ENCODE assay signal across 23 cellular contexts in the genomic region with DNA sequence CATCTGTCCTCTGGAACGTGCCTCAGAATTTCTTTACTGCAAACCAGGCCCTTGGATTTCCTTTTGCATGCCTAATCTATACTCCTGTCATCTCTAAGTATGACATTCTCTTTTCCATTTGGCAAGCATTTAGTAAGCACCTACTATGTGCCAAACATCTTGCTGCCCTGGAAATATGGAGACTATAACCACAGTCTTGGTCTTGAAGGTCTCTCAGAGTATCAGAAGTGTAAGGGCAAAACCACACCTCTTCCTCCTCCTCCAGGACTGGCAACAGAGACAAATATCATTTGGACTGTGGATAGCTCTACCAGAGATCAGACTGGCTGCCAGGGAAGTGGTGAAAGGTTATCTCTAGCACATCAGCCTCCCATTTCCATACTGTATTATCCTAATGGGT. TPM values are rescaled to one million over a fixed set of nuclear protein-coding genes. Genes with fewer than 3 reads are reported as not detected.
A peak's percentile ranks its signal among the peaks of the same experiment; 100 is the strongest.
DNase-seq lines count a peak whose midpoint lies in the region; ATAC-seq and FAIRE-seq lines count a peak whose summit lies in the region.
"Had no signal": no experiment of that assay in that cellular context is flagged by ENCODE, and none has a peak within 500 bp of the region (broad histone marks: within the 10 kb centered on the region; RNA-seq: fewer than 3 reads in every experiment).

No MANE protein-coding gene starts in this region.

- H3K4me1 Mint-ChIP-seq in activated CD4-positive, alpha-beta memory T cell treated with anti-CD3 and anti-CD28 coated beads for 36 hours (ENCODE audit: low read depth): peaks cover 81% of the 10 kb centered on the region
- H3K4me1 Mint-ChIP-seq in activated CD4-positive, alpha-beta memory T cell treated with anti-CD3 and anti-CD28 coated beads, Interleukin-2, amount 10 ng/mL, durations not matched to agents 7 days and 5 days: peaks cover 66% of the 10 kb centered on the region
- H3K4me1 Mint-ChIP-seq in central memory CD8-positive, alpha-beta T cell: peaks cover 70% of the 10 kb centered on the region
- peaks cover 57 to 75% of the 10 kb centered on the region in 2 donors for H3K4me1 Mint-ChIP-seq in stimulated activated naive B cell treated with anti-CD40 and anti-IgM and Interleukin-4, amounts not matched to agents 10 μg/mL and 1 μg/mL and 100 μg/mL, for 72 hours

- H3K4me3 ChIP-seq in MG63: no peak overlapping the region
- H3K4me3 ChIP-seq: Peyer's patch, sigmoid colon, thyroid gland had no signal

- no peaks in the 10 kb centered on the region for H3K27me3 Mint-ChIP-seq in activated CD4-positive, alpha-beta memory T cell treated with anti-CD3 and anti-CD28 coated beads for 36 hours
- no peaks in the 10 kb centered on the region for H3K27me3 Mint-ChIP-seq in activated CD4-positive, alpha-beta memory T cell treated with anti-CD3 and anti-CD28 coated beads, Interleukin-2, amount 10 ng/mL, durations not matched to agents 7 days and 5 days
- no peaks in the 10 kb centered on the region for H3K27me3 Mint-ChIP-seq in central memory CD8-positive, alpha-beta T cell
- no peaks in the 10 kb centered on the region for H3K27me3 Mint-ChIP-seq in stimulated activated naive B cell treated with anti-CD40 and anti-IgM and Interleukin-4, amounts not matched to agents 10 μg/mL and 1 μg/mL and 100 μg/mL, for 72 hours
- H3K27me3 Mint-ChIP-seq: CD8-positive, alpha-beta memory T cell had no signal

- peak overlapping the region; percentile 52 for H3K27ac Mint-ChIP-seq in activated CD4-positive, alpha-beta memory T cell treated with anti-CD3 and anti-CD28 coated beads for 36 hours
- H3K27ac Mint-ChIP-seq in activated CD4-positive, alpha-beta memory T cell treated with anti-CD3 and anti-CD28 coated beads, Interleukin-2, amount 10 ng/mL, durations not matched to agents 7 days and 5 days: no peak overlapping the region
- peak overlapping the region; percentile 14 for H3K27ac Mint-ChIP-seq in central memory CD8-positive, alpha-beta T cell (ENCODE audit: low read depth)
- peak overlapping the region; percentile 51 for H3K27ac Mint-ChIP-seq in stimulated activated naive B cell treated with anti-CD40 and anti-IgM and Interleukin-4, amounts not matched to agents 10 μg/mL and 1 μg/mL and 100 μg/mL, for 72 hours
- H3K27ac Mint-ChIP-seq: progenitor cell of endocrine pancreas had no signal

- POLR2A ChIA-PET in activated CD4-positive, alpha-beta memory T cell treated with anti-CD3 and anti-CD28 coated beads for 36 hours (lab: Charles Lee): no interaction called here
- POLR2A ChIA-PET in activated CD4-positive, alpha-beta memory T cell treated with anti-CD3 and anti-CD28 coated beads, Interleukin-2, amount 10 ng/mL, durations not matched to agents 7 days and 5 days (lab: Charles Lee): interaction anchor here (1.5 kb wide), 1 partner anchor 92 kb away, joined by 3 read pairs; no protein-coding TSS in a partner anchor

- ATAC-seq in central memory CD8-positive, alpha-beta T cell (replicated peaks; ENCODE audit: extremely low read depth, poor library complexity, severe bottlenecking): no peak
- no peak for ATAC-seq in stimulated activated naive B cell treated with anti-CD40 and anti-IgM and Interleukin-4, amounts not matched to agents 10 μg/mL and 1 μg/mL and 100 μg/mL, for 72 hours (replicated peaks)
- ATAC-seq in GM21447 (IDR thresholded peaks at IDR 0.05; ENCODE audit: unreplicated experiment): no peak

- DNase-seq in activated CD4-positive, alpha-beta memory T cell treated with anti-CD3 and anti-CD28 coated beads for 36 hours: no peak
- no peak for DNase-seq in activated CD4-positive, alpha-beta memory T cell treated with anti-CD3 and anti-CD28 coated beads, Interleukin-2, amount 10 ng/mL, durations not matched to agents 7 days and 5 days
- no peak for DNase-seq in HTR-8/SVneo (ENCODE audit: insufficient read length, low spot score)
- no peak for DNase-seq in central memory CD8-positive, alpha-beta T cell (ENCODE audit: low spot score in 2 of 2)
- no peak for DNase-seq in stimulated activated naive B cell treated with anti-CD40 and anti-IgM and Interleukin-4, amounts not matched to agents 10 μg/mL and 1 μg/mL and 100 μg/mL, for 72 hours
- no peak for DNase-seq in OCI-M1 (lab: John Stamatoyannopoulos, UW)
- no peak for DNase-seq in MG63
- DNase-seq: activated CD4-positive, CD25-positive, alpha-beta regulatory T cell; CD8-positive, alpha-beta memory T cell; cerebellar nuclear complex; DMS153; H7; NCI-H1092 treated with DMSO at 0.1 percent for 48 hours; NCI-H2029; NCI-H526 treated with DMSO at 0.1 percent for 48 hours; Peyer's patch; SHP77 treated with DMSO at 0.1 percent for 48 hours; sigmoid colon; stimulated activated naive CD4-positive, alpha-beta T cell; SW 1271; thyroid gland had no signal

- no peaks in the 10 kb centered on the region for H3K36me3 ChIP-seq in MG63
- H3K36me3 ChIP-seq: Peyer's patch, sigmoid colon, thyroid gland had no signal

- no peaks in the 10 kb centered on the region for H3K27me3 ChIP-seq in MG63
- H3K27me3 ChIP-seq: Peyer's patch, sigmoid colon, thyroid gland had no signal

- H3K9me3 Mint-ChIP-seq in activated CD4-positive, alpha-beta memory T cell treated with anti-CD3 and anti-CD28 coated beads for 36 hours: no peaks in the 10 kb centered on the region
- H3K9me3 Mint-ChIP-seq in activated CD4-positive, alpha-beta memory T cell treated with anti-CD3 and anti-CD28 coated beads, Interleukin-2, amount 10 ng/mL, durations not matched to agents 7 days and 5 days: no peaks in the 10 kb centered on the region
- H3K9me3 Mint-ChIP-seq in central memory CD8-positive, alpha-beta T cell: no peaks in the 10 kb centered on the region
- peaks cover 0 to 1% of the 10 kb centered on the region in 2 donors for H3K9me3 Mint-ChIP-seq in stimulated activated naive B cell treated with anti-CD40 and anti-IgM and Interleukin-4, amounts not matched to agents 10 μg/mL and 1 μg/mL and 100 μg/mL, for 72 hours
- H3K9me3 Mint-ChIP-seq: CD8-positive, alpha-beta memory T cell had no signal

- peak; percentile 16 for FAIRE-seq in HTR-8/SVneo (lab: Jason Lieb, UNC)

- H3K9me3 ChIP-seq in MG63: no peaks in the 10 kb centered on the region
- H3K9me3 ChIP-seq: Peyer's patch, sigmoid colon, thyroid gland had no signal

- peaks cover 36% of the 10 kb centered on the region for H3K36me3 Mint-ChIP-seq in activated CD4-positive, alpha-beta memory T cell treated with anti-CD3 and anti-CD28 coated beads for 36 hours
- H3K36me3 Mint-ChIP-seq in activated CD4-positive, alpha-beta memory T cell treated with anti-CD3 and anti-CD28 coated beads, Interleukin-2, amount 10 ng/mL, durations not matched to agents 7 days and 5 days (ENCODE audit: low read depth): peaks cover 46% of the 10 kb centered on the region
- peaks cover 9% of the 10 kb centered on the region for H3K36me3 Mint-ChIP-seq in central memory CD8-positive, alpha-beta T cell (ENCODE audit: insufficient read depth)
- H3K36me3 Mint-ChIP-seq in stimulated activated naive B cell treated with anti-CD40 and anti-IgM and Interleukin-4, amounts not matched to agents 10 μg/mL and 1 μg/mL and 100 μg/mL, for 72 hours: peaks cover 51 to 66% of the 10 kb centered on the region in 2 donors

- CTCF ChIA-PET in activated CD4-positive, alpha-beta memory T cell treated with anti-CD3 and anti-CD28 coated beads for 36 hours (lab: Charles Lee): no interaction called here
- CTCF ChIA-PET in activated CD4-positive, alpha-beta memory T cell treated with anti-CD3 and anti-CD28 coated beads, Interleukin-2, amount 10 ng/mL, durations not matched to agents 7 days and 5 days (lab: Charles Lee): interaction anchor here (1.2 kb wide), 1 partner anchor 13 kb away, joined by 4 read pairs; no protein-coding TSS in a partner anchor

- no peak overlapping the region for H3K4me3 Mint-ChIP-seq in activated CD4-positive, alpha-beta memory T cell treated with anti-CD3 and anti-CD28 coated beads for 36 hours
- H3K4me3 Mint-ChIP-seq in activated CD4-positive, alpha-beta memory T cell treated with anti-CD3 and anti-CD28 coated beads, Interleukin-2, amount 10 ng/mL, durations not matched to agents 7 days and 5 days: no peak overlapping the region
- no peak overlapping the region for H3K4me3 Mint-ChIP-seq in central memory CD8-positive, alpha-beta T cell
- H3K4me3 Mint-ChIP-seq in stimulated activated naive B cell treated with anti-CD40 and anti-IgM and Interleukin-4, amounts not matched to agents 10 μg/mL and 1 μg/mL and 100 μg/mL, for 72 hours: peak overlapping the region; percentile 14 to 25

- intact Hi-C loops in activated CD4-positive, alpha-beta memory T cell treated with anti-CD3 and anti-CD28 coated beads for 36 hours (cut with micrococcal nuclease): no loop called here

RNA-seq across cellular contexts. Expression of gene DOCK10, which starts 11.4 kb away (rescaled TPM):
- 100 to 1,000 TPM; 134 to 139 TPM for total RNA-seq in activated CD4-positive, alpha-beta memory T cell treated with anti-CD3 and anti-CD28 coated beads for 36 hours
- total RNA-seq in activated CD4-positive, alpha-beta memory T cell treated with anti-CD3 and anti-CD28 coated beads, Interleukin-2, amount 10 ng/mL, durations not matched to agents 7 days and 5 days: 100 to 1,000 TPM; 223 to 239 TPM
- total RNA-seq in MG63 (2014; rRNA removed; shearing (Covaris generic); ENCODE audit: low replicate concordance): 3.4 and 10.1 TPM in 2 replicates

Comparison
In these comparisons a context has a peak if more than half of its experiments do, and no peak if none do; other contexts are left out.
1. H3K4me3 Mint-ChIP-seq: peak in stimulated activated naive B cell treated with anti-CD40 and anti-IgM and Interleukin-4, amounts not matched to agents 10 μg/mL and 1 μg/mL and 100 μg/mL, for 72 hours (2 of 2); none in activated CD4-positive, alpha-beta memory T cell treated with anti-CD3 and anti-CD28 coated beads for 36 hours (single experiment), activated CD4-positive, alpha-beta memory T cell treated with anti-CD3 and anti-CD28 coated beads, Interleukin-2, amount 10 ng/mL, durations not matched to agents 7 days and 5 days (single experiment) and central memory CD8-positive, alpha-beta T cell (single experiment).
2. RNA of gene DOCK10, which starts 11.4 kb away (total RNA-seq): 223 to 239 TPM in activated CD4-positive, alpha-beta memory T cell treated with anti-CD3 and anti-CD28 coated beads, Interleukin-2, amount 10 ng/mL, durations not matched to agents 7 days and 5 days and 134 to 139 TPM in activated CD4-positive, alpha-beta memory T cell treated with anti-CD3 and anti-CD28 coated beads for 36 hours; 3.4 to 10.1 TPM in MG63; every median in the first group is over 10 times any median in the second.